Comparison of ENCODE assay signal across 35 cellular contexts in genomic region chr10:8078027-8078426, GRCh38. TPM values are rescaled to one million over a fixed set of nuclear protein-coding genes. Genes with fewer than 3 reads are reported as not detected.
"Had no signal": no experiment of that assay in that cellular context is flagged by ENCODE, and none has a peak within 500 bp of the region (broad histone marks: within the 10 kb centered on the region; RNA-seq: fewer than 3 reads in every experiment).

No MANE protein-coding gene starts in this region.

- H3K9me3 ChIP-seq: adrenal gland, Peyer's patch, SJSA1 had no signal

- H3K27ac ChIP-seq: adrenal gland, Peyer's patch, RWPE1, SJSA1 had no signal

- H3K4me1 ChIP-seq: adrenal gland, Peyer's patch, SJSA1 had no signal

- ATAC-seq: activated CD4-positive, alpha-beta T cell treated with anti-CD3 and anti-CD28 coated beads for 36 hours; activated CD8-positive, alpha-beta T cell treated with anti-CD3 and anti-CD28 coated beads, Interleukin-2, amount 10 ng/mL, durations not matched to agents 7 days and 5 days; SK-N-SH treated with all-trans-retinoic acid at 6 μM for 48 hours had no signal

- H3K36me3 ChIP-seq: adrenal gland, Peyer's patch, SJSA1 had no signal

- H3K4me3 ChIP-seq: adrenal gland, Peyer's patch, SJSA1 had no signal

- H3K9me3 Mint-ChIP-seq: activated naive CD4-positive, alpha-beta T cell treated with anti-CD3 and anti-CD28 coated beads for 36 hours; activated naive CD8-positive, alpha-beta T cell treated with anti-CD3 and anti-CD28 coated beads, Interleukin-2, amount 10 ng/mL, durations not matched to agents 7 days and 5 days; activated T-cell treated with anti-CD3 and anti-CD28 coated beads, Interleukin-2, amount 50 U/mL, for 24 hours; IgD-negative memory B cell; T-helper 1 cell treated with Interleukin-12 subunit alpha and Interleukin-12 subunit beta and Interleukin-4 antibody, amounts not matched to agents 30 μg/mL and 1 μg/mL, for 36 hours had no signal

- H3K36me3 Mint-ChIP-seq: IgD-negative memory B cell had no signal

- H3K27me3 ChIP-seq: adrenal gland, Peyer's patch, SJSA1 had no signal

- DNase-seq: activated CD4-positive, alpha-beta T cell treated with anti-CD3 and anti-CD28 coated beads for 36 hours; activated CD4-positive, alpha-beta T cell treated with anti-CD3 and anti-CD28 coated beads, Interleukin-2, amount 50 U/mL, for 1 hour; activated CD4-positive, CD25-positive, alpha-beta regulatory T cell; activated CD8-positive, alpha-beta T cell treated with anti-CD3 and anti-CD28 coated beads, Interleukin-2, amount 10 ng/mL, durations not matched to agents 7 days and 5 days; activated gamma-delta T cell; activated naive CD4-positive, alpha-beta T cell treated with anti-CD3 and anti-CD28 coated beads for 36 hours; activated naive CD8-positive, alpha-beta T cell treated with anti-CD3 and anti-CD28 coated beads, Interleukin-2, amount 10 ng/mL, durations not matched to agents 7 days and 5 days; activated T-cell treated with anti-CD3 and anti-CD28 coated beads, Interleukin-2, amount 50 U/mL, for 24 hours; adrenal gland; anterior cingulate cortex; caudate nucleus; KG1; MV-4-11; NCI-H1092 treated with DMSO at 0.1 percent for 48 hours; NCI-H1417 treated with DMSO at 0.1 percent for 48 hours; NCI-H1694; NCI-H2029; NCI-H2107; NCI-H2171 treated with DMSO at 0.1 percent for 48 hours; NCI-H345; NCI-H510A; NCI-H526 treated with DMSO at 0.1 percent for 48 hours; NCI-H82; Peyer's patch; SHP77; SW 1271; T1000 had no signal

- H3K4me1 Mint-ChIP-seq: IgD-negative memory B cell had no signal

- H3K27ac Mint-ChIP-seq: activated CD4-positive, alpha-beta T cell treated with anti-CD3 and anti-CD28 coated beads for 36 hours; activated CD8-positive, alpha-beta T cell treated with anti-CD3 and anti-CD28 coated beads, Interleukin-2, amount 10 ng/mL, durations not matched to agents 7 days and 5 days; activated naive CD4-positive, alpha-beta T cell treated with anti-CD3 and anti-CD28 coated beads for 36 hours; activated naive CD8-positive, alpha-beta T cell treated with anti-CD3 and anti-CD28 coated beads, Interleukin-2, amount 10 ng/mL, durations not matched to agents 7 days and 5 days; activated T-cell treated with anti-CD3 and anti-CD28 coated beads, Interleukin-2, amount 50 U/mL, for 24 hours; T-helper 1 cell treated with Interleukin-12 subunit alpha and Interleukin-12 subunit beta and Interleukin-4 antibody, amounts not matched to agents 30 μg/mL and 1 μg/mL, for 36 hours had no signal

- H3K4me3 Mint-ChIP-seq: activated CD4-positive, alpha-beta T cell treated with anti-CD3 and anti-CD28 coated beads for 36 hours; activated CD8-positive, alpha-beta T cell treated with anti-CD3 and anti-CD28 coated beads, Interleukin-2, amount 10 ng/mL, durations not matched to agents 7 days and 5 days; activated naive CD4-positive, alpha-beta T cell treated with anti-CD3 and anti-CD28 coated beads for 36 hours; activated naive CD8-positive, alpha-beta T cell treated with anti-CD3 and anti-CD28 coated beads, Interleukin-2, amount 10 ng/mL, durations not matched to agents 7 days and 5 days; activated T-cell treated with anti-CD3 and anti-CD28 coated beads, Interleukin-2, amount 50 U/mL, for 24 hours; IgD-negative memory B cell; T-helper 1 cell treated with Interleukin-12 subunit alpha and Interleukin-12 subunit beta and Interleukin-4 antibody, amounts not matched to agents 30 μg/mL and 1 μg/mL, for 36 hours had no signal

- H3K27me3 Mint-ChIP-seq: activated CD4-positive, alpha-beta T cell treated with anti-CD3 and anti-CD28 coated beads for 36 hours; activated naive CD8-positive, alpha-beta T cell treated with anti-CD3 and anti-CD28 coated beads, Interleukin-2, amount 10 ng/mL, durations not matched to agents 7 days and 5 days; activated T-cell treated with anti-CD3 and anti-CD28 coated beads, Interleukin-2, amount 50 U/mL, for 24 hours had no signal

RNA-seq across cellular contexts. Expression of gene GATA3, which starts 23.5 kb away (rescaled TPM):
- total RNA-seq: chondrocyte, LHCN-M2, OCI-LY7, SJSA1 had no signal
